In genomic region chr4:37224832-37225231, GRCh38 we compare ENCODE assay signal across 1 cellular context.
TF ChIP-seq lines count a peak whose summit lies in the region.

No MANE protein-coding gene starts in this region.

TF ChIP-seq in liver, 16 proteins besides CTCF, POLR2A, EP300 and RAD21 (continued from another document):
- TF ChIP-seq FOXA1 (IDR thresholded peaks at IDR 0.05) = no peak
